In the genomic region with DNA sequence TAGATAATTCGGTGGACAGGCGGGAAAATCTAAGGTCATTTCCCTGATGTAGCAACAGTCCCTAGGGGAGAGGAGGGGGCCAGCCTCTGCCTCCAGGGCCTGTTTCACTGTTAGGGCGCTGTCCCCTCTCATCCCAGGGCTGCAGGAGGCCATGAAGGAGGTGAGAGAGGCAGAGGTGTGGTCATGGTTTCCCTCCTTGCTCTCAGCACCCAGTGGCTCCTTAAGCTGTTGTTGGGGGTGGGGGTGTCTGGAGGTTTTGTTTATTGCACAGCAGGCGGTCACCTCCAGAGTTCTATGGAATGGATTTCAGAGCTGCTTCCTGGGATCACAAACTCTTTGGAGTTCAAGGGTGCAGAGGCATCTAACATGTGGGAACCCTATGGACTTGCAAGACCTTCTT, we compare ENCODE assay signal across 16 cellular contexts.
"Had no signal": no experiment of that assay in that cellular context is flagged by ENCODE, and none has a peak within 500 bp of the region (broad histone marks: within the 10 kb centered on the region; RNA-seq: fewer than 3 reads in every experiment).

No MANE protein-coding gene starts in this region.

- H3K36me3 ChIP-seq: pancreas, thyroid gland had no signal

- FAIRE-seq: bronchial epithelial cell, endothelial cell of umbilical vein, pancreas, urothelium cell line had no signal

- H3K9me3 ChIP-seq: pancreas, thyroid gland had no signal

- ATAC-seq: pancreas, SK-N-SH treated with all-trans-retinoic acid at 6 μM for 48 hours had no signal

- H3K4me1 ChIP-seq: pancreas, thyroid gland had no signal

- H3K27me3 ChIP-seq: pancreas, thyroid gland had no signal

- H3K27ac ChIP-seq: pancreas, thyroid gland had no signal

- DNase-seq: activated CD4-positive, alpha-beta T cell treated with anti-CD3 and anti-CD28 coated beads for 48 hours; activated CD4-positive, CD25-positive, alpha-beta regulatory T cell; cerebellar nuclear complex; effector CD8-positive, alpha-beta T cell; naive B cell; pancreas; retina; stimulated activated CD4-positive, alpha-beta T cell treated with anti-CD3 and anti-CD28 coated beads, Interleukin-12 subunit alpha, Interleukin-12 subunit beta, amount 100 ng/mL, for 4 hours; stimulated activated CD4-positive, alpha-beta T cell treated with anti-CD3 and anti-CD28 coated beads, Interleukin-1b, Interleukin-23, amount 100 ng/mL, for 48 hours; stimulated activated naive CD4-positive, alpha-beta T cell treated with Interleukin-2 at 50 U/mL for 16 hours; T-helper 9 cell; thyroid gland had no signal

- H3K4me3 ChIP-seq: pancreas, thyroid gland had no signal
